Comparison of ENCODE assay signal across 1 cellular context in genomic region chr4:87274803-87275202, GRCh38.
TF ChIP-seq lines count a peak whose summit lies in the region.

No MANE protein-coding gene starts in this region.

TF ChIP-seq in GM12878, 131 proteins besides CTCF, POLR2A, EP300 and RAD21:
- TF ChIP-seq SPI1 (IDR thresholded peaks at IDR 0.05; ENCODE audit: borderline replicate concordance, insufficient read depth, low read depth, low read length) (peak; percentile 74), BCL11A (IDR thresholded peaks at IDR 0.05; ENCODE audit: low read depth, low read length) (no peak)
